In the genomic region with DNA sequence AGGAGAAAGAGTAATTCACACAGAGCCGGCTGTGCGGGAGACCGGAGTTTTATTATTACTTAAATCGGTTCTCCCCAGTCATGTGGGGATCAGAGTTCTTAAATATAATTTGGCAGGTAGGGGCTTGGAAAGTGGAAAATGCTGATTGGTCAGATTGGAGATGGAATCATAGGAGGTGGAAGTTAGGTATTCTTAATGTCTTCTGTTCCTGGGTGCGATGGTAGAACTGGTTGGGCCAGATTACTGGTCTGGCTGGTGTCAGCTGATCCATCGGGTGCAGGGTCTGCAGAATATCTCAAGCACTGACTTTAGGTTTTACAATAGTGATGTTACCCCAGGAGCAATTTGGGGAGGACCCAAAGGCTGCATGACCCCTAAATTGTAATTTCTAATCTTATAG, we compare ENCODE assay signal across 1 cellular context.
TF ChIP-seq lines count a peak whose summit lies in the region.

No MANE protein-coding gene starts in this region.

TF ChIP-seq in A549, 52 proteins besides CTCF, POLR2A, EP300 and RAD21 (continued from another document):
- TF ChIP-seq, protein P1, sequence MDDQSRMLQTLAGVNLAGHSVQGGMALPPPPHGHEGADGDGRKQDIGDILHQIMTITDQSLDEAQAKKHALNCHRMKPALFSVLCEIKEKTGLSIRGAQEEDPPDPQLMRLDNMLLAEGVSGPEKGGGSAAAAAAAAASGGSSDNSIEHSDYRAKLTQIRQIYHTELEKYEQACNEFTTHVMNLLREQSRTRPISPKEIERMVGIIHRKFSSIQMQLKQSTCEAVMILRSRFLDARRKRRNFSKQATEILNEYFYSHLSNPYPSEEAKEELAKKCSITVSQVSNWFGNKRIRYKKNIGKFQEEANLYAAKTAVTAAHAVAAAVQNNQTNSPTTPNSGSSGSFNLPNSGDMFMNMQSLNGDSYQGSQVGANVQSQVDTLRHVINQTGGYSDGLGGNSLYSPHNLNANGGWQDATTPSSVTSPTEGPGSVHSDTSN (IDR thresholded peaks at IDR 0.05) = no peak
- no peak for TF ChIP-seq JUNB (IDR thresholded peaks at IDR 0.05)
